10 cellular contexts compared by ENCODE assay signal in the genomic region with DNA sequence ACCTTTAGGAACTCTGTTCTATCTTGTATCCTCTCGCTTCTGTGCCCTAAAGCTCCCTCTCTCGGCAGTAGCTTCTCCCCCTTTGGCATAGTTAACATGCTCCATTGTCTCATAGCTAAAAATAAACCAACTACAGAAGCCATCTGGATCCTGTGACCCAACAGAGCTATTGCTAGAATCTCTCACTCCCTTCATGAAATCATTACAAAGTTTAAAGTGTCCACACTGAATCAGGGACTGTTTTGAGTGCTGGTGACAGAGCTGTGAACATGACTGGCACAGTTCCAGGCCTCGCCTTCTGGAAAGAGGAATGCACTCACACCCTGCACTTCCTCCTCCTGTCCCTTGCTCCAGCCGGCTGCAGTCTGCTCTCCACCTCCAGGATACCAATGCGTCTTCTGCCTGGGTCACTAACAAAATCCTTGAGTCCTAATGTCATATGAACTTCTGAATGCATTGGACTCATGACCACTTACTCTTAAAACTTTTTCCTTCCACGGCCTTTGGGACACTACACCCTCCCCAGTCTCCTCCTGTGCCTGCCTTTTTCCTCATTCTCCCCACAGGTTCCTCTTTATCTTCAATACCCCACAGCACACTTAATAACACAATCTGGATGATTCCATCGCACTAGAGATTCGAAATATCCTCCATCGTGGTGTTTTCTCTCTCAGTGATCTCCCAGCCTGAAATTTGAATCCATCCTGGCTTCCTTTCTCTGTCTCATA. TPM values are rescaled to one million over a fixed set of nuclear protein-coding genes. Genes with fewer than 3 reads are reported as not detected.
DNase-seq lines count a peak whose midpoint lies in the region; ATAC-seq, FAIRE-seq and TF ChIP-seq lines count a peak whose summit lies in the region.
"Had no signal": no experiment of that assay in that cellular context is flagged by ENCODE, and none has a peak within 500 bp of the region (broad histone marks: within the 10 kb centered on the region; RNA-seq: fewer than 3 reads in every experiment).

No MANE protein-coding gene starts in this region.

- H3K27ac ChIP-seq in kidney (ENCODE audit: low read depth in 2 of 2, low read length in 2 of 2) (peak overlapping the region; percentile 29 to 68), transverse colon (peak overlapping the region; percentile 66 to 86 (median 79))
- H3K27ac ChIP-seq: A549 had no signal

- no peak overlapping the region for H3K9ac ChIP-seq in kidney (ENCODE audit: low read length in 2 of 2)

- TF ChIP-seq EP300 in transverse colon (IDR thresholded peaks at IDR 0.05; ENCODE audit: low read depth) = no peak

- H3K27me3 ChIP-seq in transverse colon = no peaks in the 10 kb centered on the region

- H3K4me3 ChIP-seq in kidney (ENCODE audit: low read length in 2 of 2) (peak overlapping the region; percentile 20 to 42), transverse colon (peak overlapping the region in 1 of 4 donors; percentile 4)
- H3K4me3 ChIP-seq: A549 had no signal

- in situ Hi-C loops in transverse colon (cut with MboI; ENCODE audit: low pct_ligation_motif_present in 1 of 4, low pct_unique_long_range_greater_than_20kb in 1 of 4, low sequenced_read_pairs in 3 of 4) = no loop called here

- ATAC-seq in HG03135 (IDR thresholded peaks at IDR 0.05; ENCODE audit: unreplicated experiment) = no peak

- H3K4me1 ChIP-seq in kidney (ENCODE audit: control insufficient read depth in 1 of 2, insufficient read depth in 1 of 2, low read depth in 1 of 2, low read length in 2 of 2) (peaks cover 0 to 9% of the 10 kb centered on the region in 2 donors), transverse colon (peaks cover 11 to 42% (median 23%) of the 10 kb centered on the region in 4 donors)
- H3K4me1 ChIP-seq: A549 had no signal

- intact Hi-C loops in kidney (cut with DNase I) (no loop called here), transverse colon (cut with DNase I; ENCODE audit: low total_unique reads) (no loop called here)

- H3K36me3 ChIP-seq in kidney (ENCODE audit: control insufficient read depth in 1 of 2, insufficient read depth in 2 of 2, low read length in 2 of 2) (no peaks in the 10 kb centered on the region), transverse colon (no peaks in the 10 kb centered on the region)

- WGBS in transverse colon (ENCODE audit: low coverage in 1 of 2), 2 donors = 21 to 42% methylated on average over 6 to 9 of the region's 9 CpGs

- DNase-seq in NCI-H2107 treated with DMSO at 0.1 percent for 48 hours (lab: John Stamatoyannopoulos, UW; ENCODE audit: unreplicated experiment) = peak; percentile 4
- no peak for DNase-seq in NCI-H2107 (lab: John Stamatoyannopoulos, UW)
- peak in 43 of 58 donors; percentile 1 to 72 (median 25) for DNase-seq in anterior cingulate cortex (lab: John Stamatoyannopoulos, UW)
- DNase-seq in kidney = peak; percentile 94
- peak; percentile 94 for DNase-seq in transverse colon
- no peak for DNase-seq in activated CD4-positive, alpha-beta T cell treated with anti-CD3 and anti-CD28 coated beads, Interleukin-2, amount 50 U/mL, for 48 hours
- DNase-seq in AG08395 (ENCODE audit: low spot score) = no peak
- DNase-seq: activated naive CD8-positive, alpha-beta T cell treated with anti-CD3 and anti-CD28 coated beads, Interleukin-2, amount 10 ng/mL, durations not matched to agents 7 days and 5 days had no signal

- TF ChIP-seq CTCF in kidney (IDR thresholded peaks at IDR 0.05; ENCODE audit: borderline replicate concordance, extremely low read depth, insufficient read depth) (no peak), transverse colon (IDR thresholded peaks at IDR 0.05) (peak in 3 of 5 experiments; percentile 2 to 60 (median 51))

- no peaks in the 10 kb centered on the region for H3K9me3 ChIP-seq in kidney (ENCODE audit: control insufficient read depth in 1 of 2, low read length in 2 of 2)
- H3K9me3 ChIP-seq in transverse colon = no peaks in the 10 kb centered on the region

- peak; percentile 68 for TF ChIP-seq POLR2A in transverse colon (IDR thresholded peaks at IDR 0.05)

- FAIRE-seq in kidney (lab: Jason Lieb, UNC) = no peak
- FAIRE-seq: A549 had no signal

RNA-seq across cellular contexts. Expression of gene PLBD1, which starts 13.2 kb away (rescaled TPM):
- total RNA-seq in kidney (28.6 TPM), transverse colon (10 to 100 TPM; 30.8 to 74.6 (median 40.4) TPM)
- polyA plus RNA-seq in kidney (ENCODE audit: insufficient read depth, low read depth, low replicate concordance) = 28.4 TPM

Comparison
In these comparisons a context has a peak if more than half of its experiments do, and no peak if none do; other contexts are left out.
1. DNase-seq: peak in NCI-H2107 treated with DMSO at 0.1 percent for 48 hours (single experiment), anterior cingulate cortex (43 of 58), kidney (single experiment) and transverse colon (single experiment); none in NCI-H2107 (single experiment), activated CD4-positive, alpha-beta T cell treated with anti-CD3 and anti-CD28 coated beads, Interleukin-2, amount 50 U/mL, for 48 hours (0 of 2) and AG08395 (single experiment).